Comparison of ENCODE assay signal across 9 cellular contexts in the genomic region with DNA sequence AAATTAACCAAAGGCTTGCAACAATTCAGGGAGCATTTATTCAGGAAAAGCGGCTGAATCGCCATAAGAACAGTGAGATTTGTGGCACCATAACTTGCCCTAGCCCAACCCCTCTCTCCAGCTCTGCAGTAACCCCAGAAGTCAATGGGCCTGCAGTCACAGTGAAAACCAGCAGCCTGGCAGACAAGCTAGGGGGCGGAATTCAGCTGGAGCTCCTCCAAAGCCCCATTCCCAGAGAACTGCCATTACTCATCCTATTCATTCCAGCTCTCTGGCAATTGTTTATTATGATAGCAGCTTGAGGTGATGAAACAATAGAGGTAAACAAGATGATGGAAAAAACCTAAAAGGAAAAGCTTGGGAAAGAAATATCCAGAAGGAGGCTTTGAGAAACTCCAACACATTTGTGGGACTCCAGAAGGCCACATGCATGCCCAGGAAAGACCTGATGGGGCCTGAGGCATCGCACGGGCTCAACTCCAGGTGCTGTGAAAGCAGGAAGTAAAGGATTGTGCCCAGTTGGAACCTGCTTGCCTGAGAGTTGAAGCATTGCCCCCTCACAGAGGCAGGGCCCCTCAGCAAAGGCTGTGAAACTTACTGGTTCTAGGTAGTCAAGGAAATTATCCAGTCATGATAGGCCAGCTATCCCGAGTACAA.
DNase-seq lines count a peak whose midpoint lies in the region; ATAC-seq and TF ChIP-seq lines count a peak whose summit lies in the region.
"Had no signal": no experiment of that assay in that cellular context is flagged by ENCODE, and none has a peak within 500 bp of the region (broad histone marks: within the 10 kb centered on the region; RNA-seq: fewer than 3 reads in every experiment).

No MANE protein-coding gene starts in this region.

- H3K27ac ChIP-seq in cingulate gyrus (ENCODE audit: low read depth, low read length) (peak overlapping the region; percentile 60), layer of hippocampus (ENCODE audit: low read depth, low read length) (peak overlapping the region; percentile 61)
- H3K27ac ChIP-seq: BLaER1 treated with 17β-estradiol and CSF1 and Interleukin-3, amounts not matched to agents 10 nM and 100 nM had no signal

- DNase-seq in A172 (ENCODE audit: low spot score) (peak; percentile 98), LHCN-M2 (ENCODE audit: low read depth) (peak; percentile 91), NCI-H187 treated with DMSO at 0.1 percent for 48 hours (lab: John Stamatoyannopoulos, UW) (no peak), DMS53 treated with DMSO at 0.1 percent for 48 hours (lab: John Stamatoyannopoulos, UW; ENCODE audit: unreplicated experiment) (no peak), HEK293T (ENCODE audit: extremely low spot score) (no peak)

- POLR2A ChIA-PET in HEK293T (lab: Yijun Ruan, JAX): no interaction called here

- no peak for ATAC-seq in HG03457 (IDR thresholded peaks at IDR 0.05; ENCODE audit: unreplicated experiment)

- H3K27me3 ChIP-seq in layer of hippocampus (ENCODE audit: control insufficient read depth, insufficient read depth, low read length): no peaks in the 10 kb centered on the region

- CTCF ChIA-PET in HEK293T (lab: Yijun Ruan, JAX): interaction anchor here (0.6 kb wide), 1 partner anchor 1810 kb away, joined by 4 read pairs; no protein-coding TSS in a partner anchor

TF ChIP-seq in HEK293T, 16 proteins besides CTCF, POLR2A, EP300 and RAD21:
- TF ChIP-seq FOXK2 (IDR thresholded peaks at IDR 0.05) (no peak), LEF1 (IDR thresholded peaks at IDR 0.05; ENCODE audit: borderline replicate concordance) (no peak), SP1 (IDR thresholded peaks at IDR 0.05) (no peak), TARDBP (IDR thresholded peaks at IDR 0.05) (no peak), ARNT (IDR thresholded peaks at IDR 0.05) (no peak), NFRKB (IDR thresholded peaks at IDR 0.05) (no peak), SUZ12 (IDR thresholded peaks at IDR 0.05) (no peak), HDGF (IDR thresholded peaks at IDR 0.05; ENCODE audit: borderline replicate concordance) (no peak), CTBP1 (IDR thresholded peaks at IDR 0.05; ENCODE audit: borderline replicate concordance) (no peak), L3MBTL2 (conservative IDR thresholded peaks at IDR 0.05) (no peak), FOXM1 (IDR thresholded peaks at IDR 0.05; ENCODE audit: borderline replicate concordance) (no peak)

Comparison
In these comparisons a context has a peak if more than half of its experiments do, and no peak if none do; other contexts are left out.
1. DNase-seq: peak in A172 (single experiment) and LHCN-M2 (single experiment); none in NCI-H187 treated with DMSO at 0.1 percent for 48 hours (single experiment), DMS53 treated with DMSO at 0.1 percent for 48 hours (single experiment) and HEK293T (single experiment).